ENCODE assay signal across 8 cellular contexts in genomic region chr6:124963416-124964083, GRCh38.
DNase-seq lines count a peak whose midpoint lies in the region; TF ChIP-seq lines count a peak whose summit lies in the region.

No MANE protein-coding gene starts in this region.

- peak overlapping the region; percentile 98 for H2AFZ ChIP-seq in neuron (ENCODE audit: low read depth, low read length)

- no peaks in the 10 kb centered on the region for H3K27me3 ChIP-seq in neuron (ENCODE audit: insufficient read depth, low read length)

- H3K9me3 ChIP-seq in neuron (ENCODE audit: low read length), result no peaks in the 10 kb centered on the region

- H3K4me3 ChIP-seq in WI38 (ENCODE audit: low read depth, low read length) (peak overlapping the region; percentile 63), foreskin fibroblast (ENCODE audit: low read depth in 1 of 2, low read length in 2 of 2) (peak overlapping the region; percentile 58 to 83), neuron (ENCODE audit: low read length) (peak overlapping the region; percentile 67)

- H3K4me1 ChIP-seq in neuron (ENCODE audit: insufficient read depth, low read length), result peaks cover 27% of the 10 kb centered on the region

- DNase-seq in NCI-H82 (lab: John Stamatoyannopoulos, UW) (peak; percentile 71), NCI-H82 treated with DMSO at 0.1 percent for 48 hours (lab: John Stamatoyannopoulos, UW; ENCODE audit: unreplicated experiment) (no peak), foreskin fibroblast (peak in 1 of 2 donors; percentile 65), cortex of kidney (lab: John Stamatoyannopoulos, UW) (no peak), NCI-H2029 treated with DMSO at 0.1 percent for 48 hours (lab: John Stamatoyannopoulos, UW) (no peak), cerebellar nuclear complex (lab: John Stamatoyannopoulos, UW) (no peak)

- TF ChIP-seq CTCF in WI38 (IDR thresholded peaks at IDR 0.05; ENCODE audit: low read depth, low read length) (no peak), foreskin fibroblast (IDR thresholded peaks at IDR 0.05; ENCODE audit: low read depth, low read length) (no peak)

- H3K36me3 ChIP-seq in neuron (ENCODE audit: insufficient read depth, low read length), result no peaks in the 10 kb centered on the region
